15 cellular contexts compared by ENCODE assay signal in genomic region chrX:103441878-103442535, GRCh38.
A peak's percentile ranks its signal among the peaks of the same experiment; 100 is the strongest.
DNase-seq lines count a peak whose midpoint lies in the region; ATAC-seq, FAIRE-seq and TF ChIP-seq lines count a peak whose summit lies in the region.
"Had no signal": no experiment of that assay in that cellular context is flagged by ENCODE, and none has a peak within 500 bp of the region (broad histone marks: within the 10 kb centered on the region; RNA-seq: fewer than 3 reads in every experiment).

No MANE protein-coding gene starts in this region.

- intact Hi-C loops in endothelial cell of umbilical vein (cut with micrococcal nuclease) = loop anchor here (1.0 kb wide), 1 partner anchor 11 kb away; no protein-coding TSS in a partner anchor

- BruUV-seq in endothelial cell of umbilical vein (replicated peaks; lab: Mats Ljungman, UMichigan) = TSS peak; percentile 25

- no peak overlapping the region for H3K18ac ChIP-seq in neuronal stem cell (ENCODE audit: low read length)

- H3K27me3 ChIP-seq in RWPE2 (ENCODE audit: insufficient read depth, poor library complexity, severe bottlenecking) (no peaks in the 10 kb centered on the region), endothelial cell of umbilical vein (ENCODE audit: control insufficient read depth in 2 of 2, insufficient read depth in 2 of 2, low read length in 2 of 2) (no peaks in the 10 kb centered on the region), neuronal stem cell (ENCODE audit: control insufficient read depth in 3 of 3, insufficient read depth in 3 of 3, low read depth in 1 of 3, low read length in 3 of 3) (no peaks in the 10 kb centered on the region)

- POLR2A ChIA-PET in endothelial cell of umbilical vein (lab: Charles Lee) = no interaction called here

- H4K91ac ChIP-seq in neuronal stem cell (ENCODE audit: low read depth, low read length, poor library complexity) = no peak overlapping the region

- H2BK5ac ChIP-seq in neuronal stem cell (ENCODE audit: low read length) = no peak overlapping the region

- no peaks in the 10 kb centered on the region for H3K9me3 ChIP-seq in RWPE2 (ENCODE audit: severe bottlenecking)
- H3K9me3 ChIP-seq in endothelial cell of umbilical vein (replicated peaks; ENCODE audit: control insufficient read depth, insufficient read depth, low read length) = no peaks in the 10 kb centered on the region
- H3K9me3 ChIP-seq in neuronal stem cell (replicated peaks in 1 of 2; ENCODE audit: control insufficient read depth in 2 of 2, insufficient read depth in 1 of 2, low read depth in 1 of 2, low read length in 2 of 2) = no peaks in the 10 kb centered on the region

- H2BK15ac ChIP-seq in neuronal stem cell (ENCODE audit: low read length) = no peak overlapping the region

- peak overlapping the region; percentile 3 for H4K8ac ChIP-seq in neuronal stem cell (ENCODE audit: low read depth, low read length)

- no peak overlapping the region for H2BK120ac ChIP-seq in neuronal stem cell (ENCODE audit: low read depth, low read length)

- CTCF ChIA-PET in endothelial cell of umbilical vein (lab: Charles Lee) = interaction anchor here (0.7 kb wide), 1 partner anchor 22 kb away, joined by 3 read pairs; no protein-coding TSS in a partner anchor

- FAIRE-seq in endothelial cell of umbilical vein (lab: Jason Lieb, UNC) (peak; percentile 26), HTR-8/SVneo (lab: Jason Lieb, UNC) (no peak)

- peak; percentile 78 for ATAC-seq in RWPE2 (ENCODE audit: low read depth)
- ATAC-seq: CD8-positive, alpha-beta T cell had no signal

- H3K4me1 ChIP-seq in RWPE2 (ENCODE audit: insufficient read depth, poor library complexity, severe bottlenecking) (peaks cover 30% of the 10 kb centered on the region), endothelial cell of umbilical vein (ENCODE audit: control insufficient read depth, extremely low read depth, insufficient read depth, low read length) (peaks cover 12% of the 10 kb centered on the region), neuronal stem cell (ENCODE audit: control insufficient read depth in 2 of 2, insufficient read depth in 1 of 2, low read depth in 1 of 2, low read length in 2 of 2) (peaks cover 5 to 13% of the 10 kb centered on the region in 2 donors)

- no peak overlapping the region for H2BK12ac ChIP-seq in neuronal stem cell (ENCODE audit: low read length)

- TF ChIP-seq CTCF in RWPE2 (IDR thresholded peaks at IDR 0.05; ENCODE audit: poor library complexity, severe bottlenecking) = no peak
- no peak for TF ChIP-seq CTCF in endothelial cell of umbilical vein (IDR thresholded peaks at IDR 0.05; ENCODE audit: extremely low read depth in 1 of 2, insufficient read depth in 1 of 2, low read depth in 1 of 2, low read length in 2 of 2)

- DNase-seq in RWPE2 (ENCODE audit: low spot score) (peak; percentile 50), endothelial cell of umbilical vein (ENCODE audit: low read depth, low spot score) (no peak), neuronal stem cell (ENCODE audit: low spot score) (no peak), T-helper 2 cell (no peak), AML-193 (lab: John Stamatoyannopoulos, UW) (no peak), HTR-8/SVneo (ENCODE audit: insufficient read length, low spot score) (no peak), NCI-H82 (lab: John Stamatoyannopoulos, UW) (no peak)
- DNase-seq: CD8-positive, alpha-beta T cell; GOT3; NCI-H1417; NCI-H2029 treated with DMSO at 0.1 percent for 48 hours; NCI-H226; NCI-H526 treated with DMSO at 0.1 percent for 48 hours; NK-92 treated with Interleukin-12 subunit alpha and Interleukin-12 subunit beta, amount 100 ng/mL, for 24 hours had no signal

- no peak overlapping the region for H3K14ac ChIP-seq in neuronal stem cell (ENCODE audit: low read length)

- peak overlapping the region; percentile 31 for H3K4me2 ChIP-seq in endothelial cell of umbilical vein (ENCODE audit: insufficient read depth, low read length)
- H3K4me2 ChIP-seq in neuronal stem cell (ENCODE audit: insufficient read depth, low read length, poor library complexity, severe bottlenecking) = no peak overlapping the region

- H3K23ac ChIP-seq in neuronal stem cell (ENCODE audit: low read depth, low read length, poor library complexity) = no peak overlapping the region

- TF ChIP-seq POLR2A in endothelial cell of umbilical vein (IDR thresholded peaks at IDR 0.05; ENCODE audit: low read depth, low read length) = no peak

- peaks cover 2% of the 10 kb centered on the region for H3K79me1 ChIP-seq in neuronal stem cell (ENCODE audit: low read depth, low read length)

- WGBS in neuronal stem cell (ENCODE audit: extremely low coverage in 2 of 2, insufficient read length in 2 of 2, insufficient replicate concordance in 1 of 2), 2 donors = no CpG with 5 or more reads among the region's 4 CpGs

- no peaks in the 10 kb centered on the region for H3K9me1 ChIP-seq in endothelial cell of umbilical vein (replicated peaks; ENCODE audit: control insufficient read depth, extremely low read depth, insufficient read depth, low read length)

- no peak overlapping the region for H3K4ac ChIP-seq in neuronal stem cell (ENCODE audit: low read length)

- H3K27ac ChIP-seq in RWPE2 (ENCODE audit: poor library complexity, severe bottlenecking) (peak overlapping the region; percentile 96), endothelial cell of umbilical vein (ENCODE audit: insufficient read depth, low read depth, low read length) (peak overlapping the region; percentile 40), neuronal stem cell (replicated peaks; ENCODE audit: low read length) (no peak overlapping the region)
- H3K27ac ChIP-seq: SK-N-MC had no signal

- H2AK5ac ChIP-seq in neuronal stem cell (ENCODE audit: low read depth, low read length) = no peak overlapping the region

- no peak overlapping the region for H2AFZ ChIP-seq in endothelial cell of umbilical vein (ENCODE audit: low read depth, low read length)
- no peak overlapping the region for H2AFZ ChIP-seq in neuronal stem cell (ENCODE audit: low read length)

- no peak overlapping the region for H3K4me3 ChIP-seq in RWPE2 (ENCODE audit: severe bottlenecking)
- H3K4me3 ChIP-seq in endothelial cell of umbilical vein (replicated peaks in 1 of 3; ENCODE audit: insufficient read depth in 1 of 3, low read depth in 1 of 3, low read length in 3 of 3) = no peak overlapping the region
- no peak overlapping the region for H3K4me3 ChIP-seq in neuronal stem cell (ENCODE audit: low read length in 2 of 2)
- H3K4me3 ChIP-seq: SK-N-MC had no signal

- dilution Hi-C loops in endothelial cell of umbilical vein (cut with MboI; ENCODE audit: extremely low pct_ligation_motif_present, low sequenced_read_pairs) = no loop called here

- no peaks in the 10 kb centered on the region for H3K79me2 ChIP-seq in endothelial cell of umbilical vein (ENCODE audit: control insufficient read depth, insufficient read depth, low read length)

- H3K9ac ChIP-seq in endothelial cell of umbilical vein (replicated peaks; ENCODE audit: extremely low read depth, insufficient read depth, low read length) (no peak overlapping the region), neuronal stem cell (ENCODE audit: low read depth, low read length, poor library complexity) (no peak overlapping the region)

- no peaks in the 10 kb centered on the region for H4K20me1 ChIP-seq in endothelial cell of umbilical vein (replicated peaks; ENCODE audit: control insufficient read depth, extremely low read depth, insufficient read depth, low read length)

- H3K36me3 ChIP-seq in RWPE2 (ENCODE audit: low read depth) (no peaks in the 10 kb centered on the region), endothelial cell of umbilical vein (ENCODE audit: control insufficient read depth in 2 of 2, extremely low read depth in 1 of 2, insufficient read depth in 2 of 2, low read length in 2 of 2) (no peaks in the 10 kb centered on the region), neuronal stem cell (replicated peaks in 1 of 2; ENCODE audit: control insufficient read depth in 2 of 2, insufficient read depth in 2 of 2, low read length in 2 of 2) (no peaks in the 10 kb centered on the region)

TF ChIP-seq in endothelial cell of umbilical vein, 7 proteins besides CTCF, POLR2A, EP300 and RAD21:
- TF ChIP-seq POLR2AphosphoS5 (IDR thresholded peaks at IDR 0.05; ENCODE audit: insufficient read depth, low read depth, low read length) (no peak), EZH2 (IDR thresholded peaks at IDR 0.05; ENCODE audit: borderline replicate concordance, low read depth, low read length, severe bottlenecking) (no peak), GATA2 (IDR thresholded peaks at IDR 0.05; ENCODE audit: insufficient read depth, insufficient read length, low read depth, low read length) (no peak), MAX (IDR thresholded peaks at IDR 0.05; ENCODE audit: insufficient read depth, insufficient read length) (no peak), JUN (IDR thresholded peaks at IDR 0.05; ENCODE audit: borderline replicate concordance, insufficient read depth, insufficient read length, low read depth) (no peak), FOS (IDR thresholded peaks at IDR 0.05; ENCODE audit: borderline replicate concordance, insufficient read depth, low read length) (no peak), MYC (IDR thresholded peaks at IDR 0.05; ENCODE audit: low read depth, low read length) (no peak)
